Comparison of ENCODE assay signal across 20 cellular contexts in genomic region chr12:50087159-50087558, GRCh38. TPM values are rescaled to one million over a fixed set of nuclear protein-coding genes. Genes with fewer than 3 reads are reported as not detected.
DNase-seq lines count a peak whose midpoint lies in the region; ATAC-seq, FAIRE-seq and TF ChIP-seq lines count a peak whose summit lies in the region.
"Had no signal": no experiment of that assay in that cellular context is flagged by ENCODE, and none has a peak within 500 bp of the region (broad histone marks: within the 10 kb centered on the region; RNA-seq: fewer than 3 reads in every experiment).

No MANE protein-coding gene starts in this region.

- H2BK15ac ChIP-seq in mesendoderm (replicated peaks; ENCODE audit: low read depth): no peak overlapping the region

- no peak overlapping the region for H3K18ac ChIP-seq in mesendoderm (ENCODE audit: low read length)

- ATAC-seq in A549 (no peak), GM19397 (IDR thresholded peaks at IDR 0.05; ENCODE audit: unreplicated experiment) (no peak), GM21447 (IDR thresholded peaks at IDR 0.05; ENCODE audit: unreplicated experiment) (no peak)
- no peak for ATAC-seq in CD4-positive, alpha-beta T cell (ENCODE audit: poor library complexity)
- no peak for ATAC-seq in activated T-helper 17 cell treated with anti-CD3 and anti-CD28 coated beads, Interleukin-2, amount 50 U/mL, for 72 hours (replicated peaks)

- WGBS in A549 (ENCODE audit: missing lambda C conversion rate): 81% methylated on average over 9 of the region's 9 CpGs
- no CpG with 5 or more reads among the region's 9 CpGs for WGBS in mesendoderm (ENCODE audit: extremely low coverage, insufficient coverage, low lambda C conversion rate)

- H2BK5ac ChIP-seq in mesendoderm (ENCODE audit: low read length): no peak overlapping the region

- H3K4me1 Mint-ChIP-seq in CD4-positive, alpha-beta T cell (ENCODE audit: low read depth): peaks cover 43% of the 10 kb centered on the region
- H3K4me1 Mint-ChIP-seq in activated T-helper 17 cell treated with anti-CD3 and anti-CD28 coated beads, Interleukin-2, amount 50 U/mL, for 72 hours: peaks cover 31% of the 10 kb centered on the region

- intact Hi-C loops in CD4-positive, alpha-beta T cell (cut with DNase I, micrococcal nuclease): loop anchor here in 1 of 2 experiments (10.0 kb wide), 2 partner anchors 198 to 678 kb away; partner anchors contain the start of genes ATF1 and LIMA1

- H4K8ac ChIP-seq in mesendoderm (ENCODE audit: low read depth, low read length): no peak overlapping the region

- no peak overlapping the region for H2AK5ac ChIP-seq in mesendoderm (ENCODE audit: low read length)

- no peak overlapping the region for H4K5ac ChIP-seq in mesendoderm (ENCODE audit: low read length)

- no peak for TF ChIP-seq EP300 in A549 (IDR thresholded peaks at IDR 0.05)

- no peak for TF ChIP-seq CTCF in A549 (IDR thresholded peaks at IDR 0.05)
- TF ChIP-seq CTCF in CD4-positive, alpha-beta T cell (IDR thresholded peaks at IDR 0.05): no peak

- peaks cover 16% of the 10 kb centered on the region for H3K36me3 ChIP-seq in mesendoderm (ENCODE audit: control insufficient read depth, insufficient read depth, low read length)
- H3K36me3 ChIP-seq: ovary had no signal

- CTCF ChIA-PET in A549 (lab: Yijun Ruan, JAX): interaction anchor here (0.6 to 33.6 kb wide), 15 partner anchors 9 to 281 kb away, joined by 3 to 708 read pairs (median 6); partner anchors contain the start of genes AQP5, AQP6, COX14 and GPD1
- CTCF ChIA-PET in CD4-positive, alpha-beta T cell (lab: Charles Lee): interaction anchor here (4.1 kb wide), 1 partner anchor 25 kb away, joined by 37 read pairs; the partner anchor contains the start of gene COX14

- H3K27ac ChIP-seq in A549 (no peak overlapping the region), mesendoderm (ENCODE audit: low read depth, low read length) (no peak overlapping the region)
- H3K27ac ChIP-seq in CD4-positive, alpha-beta T cell (ENCODE audit: low read depth, low read length): no peak overlapping the region
- H3K27ac ChIP-seq: HL-60, ovary, Peyer's patch had no signal

- peak overlapping the region; percentile 99 for H3K27ac Mint-ChIP-seq in CD4-positive, alpha-beta T cell
- no peak overlapping the region for H3K27ac Mint-ChIP-seq in activated T-helper 17 cell treated with anti-CD3 and anti-CD28 coated beads, Interleukin-2, amount 50 U/mL, for 72 hours
- H3K27ac Mint-ChIP-seq: mesothelial cell of epicardium had no signal

- H3K27me3 ChIP-seq in CD4-positive, alpha-beta T cell (ENCODE audit: control insufficient read depth, insufficient read depth, low read length): no peaks in the 10 kb centered on the region
- no peaks in the 10 kb centered on the region for H3K27me3 ChIP-seq in mesendoderm (ENCODE audit: insufficient read depth, low read length, poor library complexity)
- H3K27me3 ChIP-seq: BE2C, ovary, Peyer's patch had no signal

- POLR2A ChIA-PET in A549 (lab: Yijun Ruan, JAX): interaction anchor here (0.6 to 2.1 kb wide), 3 partner anchors 24 to 80 kb away, joined by 3 to 7 read pairs (median 4); partner anchors contain the start of genes CERS5 and COX14
- POLR2A ChIA-PET in CD4-positive, alpha-beta T cell (lab: Charles Lee): interaction anchor here (4.6 kb wide), 1 partner anchor 24 kb away, joined by 127 read pairs; the partner anchor contains the start of gene COX14

- TF ChIP-seq RAD21 in A549 (conservative IDR thresholded peaks at IDR 0.05 in 1 of 2, IDR thresholded peaks at IDR 0.05 in 1 of 2): no peak

- H3K9me3 Mint-ChIP-seq in CD4-positive, alpha-beta T cell: no peaks in the 10 kb centered on the region
- no peaks in the 10 kb centered on the region for H3K9me3 Mint-ChIP-seq in activated T-helper 17 cell treated with anti-CD3 and anti-CD28 coated beads, Interleukin-2, amount 50 U/mL, for 72 hours
- H3K9me3 Mint-ChIP-seq: activated naive CD4-positive, alpha-beta T cell treated with anti-CD3 and anti-CD28 coated beads, Interleukin-2, amount 50 U/mL, for 24 hours; mesothelial cell of epicardium had no signal

- H3K9ac ChIP-seq in mesendoderm (ENCODE audit: low read length): no peak overlapping the region

- H3K4me1 ChIP-seq in A549: peaks cover 29% of the 10 kb centered on the region
- peaks cover 3% of the 10 kb centered on the region for H3K4me1 ChIP-seq in mesendoderm (ENCODE audit: control insufficient read depth, low read depth, low read length)
- H3K4me1 ChIP-seq: BE2C had no signal

- no peak overlapping the region for H3K4me2 ChIP-seq in A549
- H3K4me2 ChIP-seq in mesendoderm (ENCODE audit: low read length): no peak overlapping the region

- FAIRE-seq in A549 (lab: Jason Lieb, UNC): no peak
- FAIRE-seq: GM18507 had no signal

- no peak for TF ChIP-seq POLR2A in A549 (IDR thresholded peaks at IDR 0.05; ENCODE audit: low read length)

- H3K36me3 Mint-ChIP-seq in CD4-positive, alpha-beta T cell (ENCODE audit: low read depth): peaks cover 65% of the 10 kb centered on the region
- H3K36me3 Mint-ChIP-seq in activated T-helper 17 cell treated with anti-CD3 and anti-CD28 coated beads, Interleukin-2, amount 50 U/mL, for 72 hours (ENCODE audit: low read depth): peaks cover 60% of the 10 kb centered on the region

- no peaks in the 10 kb centered on the region for H3K27me3 Mint-ChIP-seq in CD4-positive, alpha-beta T cell
- H3K27me3 Mint-ChIP-seq in activated T-helper 17 cell treated with anti-CD3 and anti-CD28 coated beads, Interleukin-2, amount 50 U/mL, for 72 hours: no peaks in the 10 kb centered on the region
- H3K27me3 Mint-ChIP-seq: activated naive CD4-positive, alpha-beta T cell treated with anti-CD3 and anti-CD28 coated beads, Interleukin-2, amount 50 U/mL, for 24 hours had no signal

- H2BK120ac ChIP-seq in mesendoderm (ENCODE audit: low read depth, low read length): no peak overlapping the region

- H3K23ac ChIP-seq in mesendoderm (ENCODE audit: low read length): no peak overlapping the region

- H3K4me3 Mint-ChIP-seq in CD4-positive, alpha-beta T cell: peak overlapping the region; percentile 96
- peak overlapping the region; percentile 95 for H3K4me3 Mint-ChIP-seq in activated T-helper 17 cell treated with anti-CD3 and anti-CD28 coated beads, Interleukin-2, amount 50 U/mL, for 72 hours

- H3K4ac ChIP-seq in mesendoderm (ENCODE audit: low read depth, low read length): no peak overlapping the region

- H3K9me3 ChIP-seq in A549: no peaks in the 10 kb centered on the region
- no peaks in the 10 kb centered on the region for H3K9me3 ChIP-seq in CD4-positive, alpha-beta T cell (ENCODE audit: control insufficient read depth, low read length)
- H3K9me3 ChIP-seq: BE2C, ovary, Peyer's patch had no signal

- peak overlapping the region; percentile 15 for H3K56ac ChIP-seq in mesendoderm (ENCODE audit: low read length)

- H3K79me2 ChIP-seq in mesendoderm (ENCODE audit: control insufficient read depth, insufficient read depth, low read length): peaks cover 12% of the 10 kb centered on the region

- H3K4me3 ChIP-seq in A549: no peak overlapping the region
- no peak overlapping the region for H3K4me3 ChIP-seq in mesendoderm (ENCODE audit: low read length)
- H3K4me3 ChIP-seq: ovary, Peyer's patch had no signal

- DNase-seq in A549 (ENCODE audit: low read depth in 1 of 2, low spot score in 1 of 2): no peak
- DNase-seq in CD4-positive, alpha-beta T cell: no peak
- DNase-seq in mesendoderm: no peak
- no peak for DNase-seq in 8988T
- DNase-seq in stimulated activated CD4-positive, alpha-beta T cell treated with anti-CD3 and anti-CD28 coated beads, Interleukin-4, amount 100 ng/mL, for 24 hours: no peak
- DNase-seq: BE2C; DMS53; effector memory CD4-positive, alpha-beta T cell; KBM-7; NCI-H1105 treated with DMSO at 0.1 percent for 48 hours; NCI-H2171 treated with DMSO at 0.1 percent for 48 hours; ovary had no signal

- H3K79me1 ChIP-seq in mesendoderm (ENCODE audit: low read length): peaks cover 12% of the 10 kb centered on the region

RNA-seq across cellular contexts. Expression of gene SMARCD1, which starts 2.0 kb away (rescaled TPM):
- polyA plus RNA-seq in A549 (2011; rRNA removed) (80.7 and 113 TPM in 2 replicates), A549 (2017; fragmentation: RNase III; extraction: RNeasy Plus Mini Kit Qiagen cat#74134 plus additional on column Dnase treatment) (56.1 to 62.5 TPM (median 62.1 TPM) in 3 replicates)
- polyA plus RNA-seq in A549 (2012; cell fraction: cytosol; rRNA removed): 51.0 and 73.8 TPM in 2 replicates
- 74.5 and 105 TPM in 2 replicates for polyA plus RNA-seq in A549 (2012; cell fraction: nucleus; rRNA removed)
- polyA minus RNA-seq in A549 (2011; rRNA and poly(A)+ RNA removed): 114 and 136 TPM in 2 replicates
- 10 to 100 TPM; 78.9 to 80.0 TPM for total RNA-seq in CD4-positive, alpha-beta T cell
- 10 to 100 TPM; 29.4 to 57.3 TPM for total RNA-seq in activated T-helper 17 cell treated with anti-CD3 and anti-CD28 coated beads, Interleukin-2, amount 50 U/mL, for 72 hours
- polyA plus RNA-seq in mesendoderm (2013, experiment 1 of 2): 94.9 TPM
- polyA plus RNA-seq in mesendoderm (2013, experiment 2 of 2): 97.5 TPM

RNA-seq across cellular contexts. Expression of gene GPD1, which starts 16.6 kb away (rescaled TPM):
- 0.44 and 0.52 TPM in 2 replicates for polyA plus RNA-seq in A549 (2011; rRNA removed)
- polyA plus RNA-seq in A549 (2012; cell fraction: cytosol; rRNA removed): 0.08 and 0.09 TPM in 2 replicates
- polyA plus RNA-seq in A549 (2012; cell fraction: nucleus; rRNA removed): 0.64 and 1.9 TPM in 2 replicates
- polyA plus RNA-seq in A549 (2017; fragmentation: RNase III; extraction: RNeasy Plus Mini Kit Qiagen cat#74134 plus additional on column Dnase treatment): 0.07 to 0.13 TPM (median 0.10 TPM) in 3 replicates
- polyA minus RNA-seq in A549 (2011; rRNA and poly(A)+ RNA removed): 0.29 TPM in 1 of 2 replicates, not detected in the other
- under 1 TPM; 0.41 to 0.47 TPM for total RNA-seq in CD4-positive, alpha-beta T cell
- total RNA-seq in activated T-helper 17 cell treated with anti-CD3 and anti-CD28 coated beads, Interleukin-2, amount 50 U/mL, for 72 hours: under 1 TPM in 1 of 2 donors, not detected in 1; 0.35 TPM
- 0.27 TPM for polyA plus RNA-seq in mesendoderm (2013, experiment 1 of 2)
- polyA plus RNA-seq in mesendoderm (2013, experiment 2 of 2): 0.24 TPM

RNA-seq across cellular contexts. Expression of gene COX14, which starts 24.9 kb away (rescaled TPM):
- polyA plus RNA-seq in A549 (2011; rRNA removed): 134 and 147 TPM in 2 replicates
- polyA plus RNA-seq in A549 (2012; cell fraction: cytosol; rRNA removed): 204 and 239 TPM in 2 replicates
- 85.7 and 86.1 TPM in 2 replicates for polyA plus RNA-seq in A549 (2012; cell fraction: nucleus; rRNA removed)
- 87.9 to 112 TPM (median 93.3 TPM) in 3 replicates for polyA plus RNA-seq in A549 (2017; fragmentation: RNase III; extraction: RNeasy Plus Mini Kit Qiagen cat#74134 plus additional on column Dnase treatment)
- polyA minus RNA-seq in A549 (2011; rRNA and poly(A)+ RNA removed): 59.2 and 73.2 TPM in 2 replicates
- total RNA-seq in CD4-positive, alpha-beta T cell: 10 to 100 TPM; 51.1 to 52.8 TPM
- total RNA-seq in activated T-helper 17 cell treated with anti-CD3 and anti-CD28 coated beads, Interleukin-2, amount 50 U/mL, for 72 hours: 10 to 100 TPM; 29.8 to 55.5 TPM
- 64.1 TPM for polyA plus RNA-seq in mesendoderm (2013, experiment 1 of 2)
- 58.6 TPM for polyA plus RNA-seq in mesendoderm (2013, experiment 2 of 2)

RNA-seq across cellular contexts. Expression of gene ASIC1, which starts 29.8 kb away (rescaled TPM):
- polyA plus RNA-seq in A549 (2011; rRNA removed) (6.0 and 7.8 TPM in 2 replicates), A549 (2017; fragmentation: RNase III; extraction: RNeasy Plus Mini Kit Qiagen cat#74134 plus additional on column Dnase treatment) (6.2 to 8.5 TPM (median 6.7 TPM) in 3 replicates)
- 8.5 and 10.4 TPM in 2 replicates for polyA plus RNA-seq in A549 (2012; cell fraction: cytosol; rRNA removed)
- polyA plus RNA-seq in A549 (2012; cell fraction: nucleus; rRNA removed): 24.1 and 26.2 TPM in 2 replicates
- 7.9 and 8.7 TPM in 2 replicates for polyA minus RNA-seq in A549 (2011; rRNA and poly(A)+ RNA removed)
- total RNA-seq in CD4-positive, alpha-beta T cell: 1 to 10 TPM; 1.5 to 2.8 TPM
- total RNA-seq in activated T-helper 17 cell treated with anti-CD3 and anti-CD28 coated beads, Interleukin-2, amount 50 U/mL, for 72 hours: 1 to 10 TPM in 1 of 2 donors, under 1 TPM in 1; 0.53 to 1.4 TPM
- polyA plus RNA-seq in mesendoderm (2013, experiment 1 of 2): 0.59 TPM
- 0.73 TPM for polyA plus RNA-seq in mesendoderm (2013, experiment 2 of 2)
